Comparison of ENCODE assay signal across 3 cellular contexts in genomic region chr15:55194246-55194645, GRCh38.
TF ChIP-seq lines count a peak whose summit lies in the region.

No MANE protein-coding gene starts in this region.

TF ChIP-seq in SK-N-SH, 30 proteins besides CTCF, POLR2A, EP300 and RAD21:
- TF ChIP-seq USF2 (IDR thresholded peaks at IDR 0.05; ENCODE audit: borderline replicate concordance, low read depth, low read length) = no peak
- TF ChIP-seq FOXJ3 (CRISPR knock-in tag; IDR thresholded peaks at IDR 0.05) = no peak
- no peak for TF ChIP-seq POLR2AphosphoS5 (IDR thresholded peaks at IDR 0.05; ENCODE audit: low read depth, low read length)
- TF ChIP-seq RXRA (IDR thresholded peaks at IDR 0.05; ENCODE audit: borderline replicate concordance, low read depth) = no peak
- TF ChIP-seq NFIC (IDR thresholded peaks at IDR 0.05; ENCODE audit: borderline replicate concordance) = no peak
- TF ChIP-seq MXI1 (IDR thresholded peaks at IDR 0.05; ENCODE audit: low read depth, low read length) = no peak
- TF ChIP-seq SIN3A (IDR thresholded peaks at IDR 0.05; ENCODE audit: borderline replicate concordance, low read depth, low read length) = no peak
- TF ChIP-seq FOSL2 (IDR thresholded peaks at IDR 0.05; ENCODE audit: borderline replicate concordance, low read depth) = no peak
- TF ChIP-seq JUND (IDR thresholded peaks at IDR 0.05) = no peak
- no peak for TF ChIP-seq TAF1 (IDR thresholded peaks at IDR 0.05; ENCODE audit: borderline replicate concordance, low read depth, low read length)
- TF ChIP-seq EZH2phosphoT487 (IDR thresholded peaks at IDR 0.05; ENCODE audit: borderline replicate concordance, low read depth) = no peak
- TF ChIP-seq SMC3 (IDR thresholded peaks at IDR 0.05; ENCODE audit: low read depth, low read length) = no peak
- no peak for TF ChIP-seq YY1 (IDR thresholded peaks at IDR 0.05; ENCODE audit: low read depth)
- no peak for TF ChIP-seq GATA2 (CRISPR knock-in tag; IDR thresholded peaks at IDR 0.05)
- TF ChIP-seq, protein P1, sequence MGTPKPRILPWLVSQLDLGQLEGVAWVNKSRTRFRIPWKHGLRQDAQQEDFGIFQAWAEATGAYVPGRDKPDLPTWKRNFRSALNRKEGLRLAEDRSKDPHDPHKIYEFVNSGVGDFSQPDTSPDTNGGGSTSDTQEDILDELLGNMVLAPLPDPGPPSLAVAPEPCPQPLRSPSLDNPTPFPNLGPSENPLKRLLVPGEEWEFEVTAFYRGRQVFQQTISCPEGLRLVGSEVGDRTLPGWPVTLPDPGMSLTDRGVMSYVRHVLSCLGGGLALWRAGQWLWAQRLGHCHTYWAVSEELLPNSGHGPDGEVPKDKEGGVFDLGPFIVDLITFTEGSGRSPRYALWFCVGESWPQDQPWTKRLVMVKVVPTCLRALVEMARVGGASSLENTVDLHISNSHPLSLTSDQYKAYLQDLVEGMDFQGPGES (IDR thresholded peaks at IDR 0.05; ENCODE audit: low read depth, low read length) = no peak
- no peak for TF ChIP-seq MAX (IDR thresholded peaks at IDR 0.05; ENCODE audit: low read depth)
- no peak for TF ChIP-seq RCOR1 (IDR thresholded peaks at IDR 0.05; ENCODE audit: low read length)
- TF ChIP-seq NRF1 (IDR thresholded peaks at IDR 0.05; ENCODE audit: low read depth, low read length) = no peak

TF ChIP-seq in SK-N-SH treated with all-trans-retinoic acid at 6 μM for 48 hours, 23 proteins besides CTCF, POLR2A, EP300 and RAD21 (continued from another document):
- TF ChIP-seq TSHZ2 (CRISPR knock-in tag; IDR thresholded peaks at IDR 0.05) = no peak
- TF ChIP-seq CSDC2 (CRISPR knock-in tag; IDR thresholded peaks at IDR 0.05) = no peak
- no peak for TF ChIP-seq PPARA (CRISPR knock-in tag; IDR thresholded peaks at IDR 0.05; ENCODE audit: borderline replicate concordance)
- TF ChIP-seq ZC3H10 (CRISPR knock-in tag; IDR thresholded peaks at IDR 0.05) = no peak
- no peak for TF ChIP-seq TCF4 (CRISPR knock-in tag; IDR thresholded peaks at IDR 0.05; ENCODE audit: borderline replicate concordance)
- TF ChIP-seq, protein P2, sequence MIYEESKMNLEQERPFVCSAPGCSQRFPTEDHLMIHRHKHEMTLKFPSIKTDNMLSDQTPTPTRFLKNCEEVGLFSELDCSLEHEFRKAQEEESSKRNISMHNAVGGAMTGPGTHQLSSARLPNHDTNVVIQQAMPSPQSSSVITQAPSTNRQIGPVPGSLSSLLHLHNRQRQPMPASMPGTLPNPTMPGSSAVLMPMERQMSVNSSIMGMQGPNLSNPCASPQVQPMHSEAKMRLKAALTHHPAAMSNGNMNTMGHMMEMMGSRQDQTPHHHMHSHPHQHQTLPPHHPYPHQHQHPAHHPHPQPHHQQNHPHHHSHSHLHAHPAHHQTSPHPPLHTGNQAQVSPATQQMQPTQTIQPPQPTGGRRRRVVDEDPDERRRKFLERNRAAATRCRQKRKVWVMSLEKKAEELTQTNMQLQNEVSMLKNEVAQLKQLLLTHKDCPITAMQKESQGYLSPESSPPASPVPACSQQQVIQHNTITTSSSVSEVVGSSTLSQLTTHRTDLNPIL (CRISPR knock-in tag; IDR thresholded peaks at IDR 0.05; ENCODE audit: low read depth) = no peak
- TF ChIP-seq, protein P3, sequence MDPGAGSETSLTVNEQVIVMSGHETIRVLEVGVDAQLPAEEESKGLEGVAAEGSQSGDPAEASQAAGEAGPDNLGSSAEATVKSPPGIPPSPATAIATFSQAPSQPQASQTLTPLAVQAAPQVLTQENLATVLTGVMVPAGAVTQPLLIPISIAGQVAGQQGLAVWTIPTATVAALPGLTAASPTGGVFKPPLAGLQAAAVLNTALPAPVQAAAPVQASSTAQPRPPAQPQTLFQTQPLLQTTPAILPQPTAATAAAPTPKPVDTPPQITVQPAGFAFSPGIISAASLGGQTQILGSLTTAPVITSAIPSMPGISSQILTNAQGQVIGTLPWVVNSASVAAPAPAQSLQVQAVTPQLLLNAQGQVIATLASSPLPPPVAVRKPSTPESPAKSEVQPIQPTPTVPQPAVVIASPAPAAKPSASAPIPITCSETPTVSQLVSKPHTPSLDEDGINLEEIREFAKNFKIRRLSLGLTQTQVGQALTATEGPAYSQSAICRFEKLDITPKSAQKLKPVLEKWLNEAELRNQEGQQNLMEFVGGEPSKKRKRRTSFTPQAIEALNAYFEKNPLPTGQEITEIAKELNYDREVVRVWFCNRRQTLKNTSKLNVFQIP (CRISPR knock-in tag; IDR thresholded peaks at IDR 0.05; ENCODE audit: borderline replicate concordance, low read depth) = no peak
- no peak for TF ChIP-seq BACH2 (CRISPR knock-in tag; IDR thresholded peaks at IDR 0.05; ENCODE audit: borderline replicate concordance)
- no peak for TF ChIP-seq ZNF8 (CRISPR knock-in tag; IDR thresholded peaks at IDR 0.05)

TF ChIP-seq in neural cell, 6 proteins besides CTCF, POLR2A, EP300 and RAD21 (continued from another document):
- TF ChIP-seq REST (IDR thresholded peaks at IDR 0.05; ENCODE audit: borderline replicate concordance) (no peak), MXI1 (conservative IDR thresholded peaks at IDR 0.05; ENCODE audit: poor library complexity, severe bottlenecking) (no peak), TAF1 (IDR thresholded peaks at IDR 0.05; ENCODE audit: low read depth) (no peak), SMC3 (conservative IDR thresholded peaks at IDR 0.05; ENCODE audit: poor library complexity) (no peak)
TF ChIP-seq in neural cell: peak in this region for 0.
